Comparison of ENCODE assay signal across 9 cellular contexts in genomic region chr5:77239126-77239741, GRCh38. TPM values are rescaled to one million over a fixed set of nuclear protein-coding genes. Genes with fewer than 3 reads are reported as not detected.
DNase-seq lines count a peak whose midpoint lies in the region; ATAC-seq and TF ChIP-seq lines count a peak whose summit lies in the region.
"Had no signal": no experiment of that assay in that cellular context is flagged by ENCODE, and none has a peak within 500 bp of the region (broad histone marks: within the 10 kb centered on the region; RNA-seq: fewer than 3 reads in every experiment).

No MANE protein-coding gene starts in this region.

- H3K9me3 ChIP-seq in Loucy (ENCODE audit: insufficient read depth, low read depth, low read length) (no peaks in the 10 kb centered on the region), parathyroid adenoma (ENCODE audit: control insufficient read depth, low read length) (no peaks in the 10 kb centered on the region), stomach (no peaks in the 10 kb centered on the region)

- no peak for ATAC-seq in GM21737 (IDR thresholded peaks at IDR 0.05; ENCODE audit: unreplicated experiment)

- H3K4me1 ChIP-seq in Loucy (ENCODE audit: insufficient read depth, low read length, poor library complexity, severe bottlenecking) (no peaks in the 10 kb centered on the region), parathyroid adenoma (no peaks in the 10 kb centered on the region), stomach (peaks cover 0 to 11% (median 0%) of the 10 kb centered on the region in 4 donors)

- H3K4me2 ChIP-seq in Loucy (ENCODE audit: low read depth, low read length, poor library complexity, severe bottlenecking): no peak overlapping the region
- no peak overlapping the region for H3K4me2 ChIP-seq in parathyroid adenoma (ENCODE audit: low read length)

- no peak overlapping the region for H3K27ac Mint-ChIP-seq in chondrocyte (ENCODE audit: unreplicated experiment)
- H3K27ac Mint-ChIP-seq: stimulated activated naive CD8-positive, alpha-beta T cell treated with anti-CD3 and anti-CD28 coated beads, Interleukin-15, Interleukin-2, amounts not matched to agents 100 ng/mL and 50 ng/mL, for 24 hours had no signal

- no peaks in the 10 kb centered on the region for H3K79me2 ChIP-seq in Loucy (ENCODE audit: insufficient read depth, low read length)
- no peaks in the 10 kb centered on the region for H3K79me2 ChIP-seq in parathyroid adenoma

- no peaks in the 10 kb centered on the region for H4K20me1 ChIP-seq in Loucy (ENCODE audit: insufficient read depth, low read length, poor library complexity, severe bottlenecking)

- H3K27ac ChIP-seq in parathyroid adenoma (no peak overlapping the region), stomach (no peak overlapping the region)

- peaks cover 7% of the 10 kb centered on the region for H3K9me3 Mint-ChIP-seq in chondrocyte (ENCODE audit: low read depth)

- no peaks in the 10 kb centered on the region for H3K4me1 Mint-ChIP-seq in chondrocyte (ENCODE audit: low read depth)

- H3K4me3 ChIP-seq in Loucy (ENCODE audit: low read length, poor library complexity, severe bottlenecking) (no peak overlapping the region), parathyroid adenoma (ENCODE audit: low read depth, low read length) (no peak overlapping the region), stomach (no peak overlapping the region)

- H3K27me3 Mint-ChIP-seq in chondrocyte (ENCODE audit: low read depth): peaks cover 14% of the 10 kb centered on the region

- TF ChIP-seq POLR2A in stomach (IDR thresholded peaks at IDR 0.05): no peak

- WGBS in stomach, 5 donors: 36 to 50% (median 48%) methylated on average over 3 of the region's 3 CpGs

- H3F3A ChIP-seq in Loucy (ENCODE audit: low read depth): no peaks in the 10 kb centered on the region

- no peak overlapping the region for H2AFZ ChIP-seq in Loucy (ENCODE audit: low read length)
- no peak overlapping the region for H2AFZ ChIP-seq in parathyroid adenoma

- H3K36me3 ChIP-seq in Loucy (ENCODE audit: insufficient read depth, low read length): no peaks in the 10 kb centered on the region
- no peaks in the 10 kb centered on the region for H3K36me3 ChIP-seq in parathyroid adenoma (ENCODE audit: control insufficient read depth, insufficient read depth, low read length)
- no peaks in the 10 kb centered on the region for H3K36me3 ChIP-seq in stomach

- no peak overlapping the region for H3K4me3 Mint-ChIP-seq in chondrocyte (ENCODE audit: unreplicated experiment)
- H3K4me3 Mint-ChIP-seq: stimulated activated naive CD8-positive, alpha-beta T cell treated with anti-CD3 and anti-CD28 coated beads, Interleukin-15, Interleukin-2, amounts not matched to agents 100 ng/mL and 50 ng/mL, for 24 hours had no signal

- no peak overlapping the region for H3K9ac ChIP-seq in Loucy (ENCODE audit: low read depth, low read length, poor library complexity, severe bottlenecking)
- H3K9ac ChIP-seq in parathyroid adenoma: no peak overlapping the region

- DNase-seq in SIG-M5 treated with dmso at 0.1 percent for 504 hours (lab: John Stamatoyannopoulos, UW; ENCODE audit: unreplicated experiment): peak; percentile 35
- no peak for DNase-seq in SIG-M5 (lab: John Stamatoyannopoulos, UW)
- no peak for DNase-seq in chondrocyte (ENCODE audit: low spot score)
- no peak for DNase-seq in stomach
- DNase-seq in NCI-H1092 treated with DMSO at 0.1 percent for 48 hours (lab: John Stamatoyannopoulos, UW): no peak

- peak; percentile 82 for TF ChIP-seq CTCF in Loucy (conservative IDR thresholded peaks at IDR 0.05; ENCODE audit: low read length)
- peak; percentile 77 for TF ChIP-seq CTCF in chondrocyte (IDR thresholded peaks at IDR 0.05)
- TF ChIP-seq CTCF in parathyroid adenoma (IDR thresholded peaks at IDR 0.05): peak; percentile 40
- TF ChIP-seq CTCF in stomach (IDR thresholded peaks at IDR 0.05): peak in 2 of 7 experiments; percentile 29 to 32

- peaks cover 3% of the 10 kb centered on the region for H3K36me3 Mint-ChIP-seq in chondrocyte (ENCODE audit: low read depth)

- no peak for TF ChIP-seq EP300 in stomach (IDR thresholded peaks at IDR 0.05)

- intact Hi-C loops in stomach (cut with DNase I; ENCODE audit: low total_unique reads): no loop called here

- no peaks in the 10 kb centered on the region for H3K9me2 ChIP-seq in Loucy (replicated peaks; ENCODE audit: low read depth, low read length)

- H3K27me3 ChIP-seq in Loucy (ENCODE audit: insufficient read depth, low read length, poor library complexity, severe bottlenecking): no peaks in the 10 kb centered on the region
- no peaks in the 10 kb centered on the region for H3K27me3 ChIP-seq in parathyroid adenoma (ENCODE audit: control insufficient read depth, insufficient read depth, low read length)
- H3K27me3 ChIP-seq in stomach: no peaks in the 10 kb centered on the region

RNA-seq across cellular contexts. Expression of gene PDE8B, which starts 28.8 kb away (rescaled TPM):
- 1.1 to 2.2 TPM (median 1.8 TPM) in 3 replicates for total RNA-seq in chondrocyte
- 100 to 1,000 TPM in 1 of 5 donors, 10 to 100 TPM in 1, 1 to 10 TPM in 2, not detected in 1; 3.5 to 243 (median 18.1) TPM for total RNA-seq in stomach
- 1 to 10 TPM in 2 of 3 donors, under 1 TPM in 1; 0.56 to 1.4 (median 1.3) TPM for polyA plus RNA-seq in stomach
